8 cellular contexts compared by ENCODE assay signal in the genomic region with DNA sequence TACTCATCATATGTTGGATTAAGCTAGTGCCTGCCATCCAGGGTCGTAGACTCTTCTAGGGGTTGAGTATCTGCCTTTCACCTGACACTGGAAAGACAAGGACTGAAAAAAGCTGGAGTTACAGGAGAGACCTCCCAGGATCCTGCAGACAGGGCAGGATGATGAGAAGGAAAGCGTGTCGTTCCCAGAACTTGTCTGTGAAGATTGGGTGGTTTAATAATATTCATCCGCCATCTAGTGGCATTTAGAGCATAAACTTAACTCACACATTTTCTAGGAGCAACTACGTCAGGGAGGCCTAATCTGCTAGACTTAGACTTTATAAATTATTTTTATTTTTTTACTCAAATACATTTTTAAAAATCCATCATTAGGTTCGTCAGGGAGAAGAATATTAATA. TPM values are rescaled to one million over a fixed set of nuclear protein-coding genes. Genes with fewer than 3 reads are reported as not detected.
DNase-seq lines count a peak whose midpoint lies in the region; TF ChIP-seq lines count a peak whose summit lies in the region.

No MANE protein-coding gene starts in this region.

- H3K27me3 ChIP-seq in effector memory CD4-positive, alpha-beta T cell (replicated peaks; ENCODE audit: control insufficient read depth, insufficient read depth, low read length, poor library complexity, severe bottlenecking) = peaks cover 13% of the 10 kb centered on the region

- H3K4me3 ChIP-seq in AG10803 (ENCODE audit: low read length) (no peak overlapping the region), LNCaP clone FGC (ENCODE audit: low read depth, low read length) (no peak overlapping the region), foreskin fibroblast (ENCODE audit: low read depth in 1 of 2, low read length in 2 of 2) (no peak overlapping the region)
- H3K4me3 ChIP-seq in effector memory CD4-positive, alpha-beta T cell (ENCODE audit: insufficient read depth, low read depth, low read length, poor library complexity, severe bottlenecking) = no peak overlapping the region

- peaks cover 11% of the 10 kb centered on the region for H3K4me1 ChIP-seq in effector memory CD4-positive, alpha-beta T cell (ENCODE audit: control insufficient read depth, insufficient read depth, low read length, poor library complexity, severe bottlenecking)

- H3K27ac ChIP-seq in effector memory CD4-positive, alpha-beta T cell (ENCODE audit: insufficient read depth, low read length, poor library complexity, severe bottlenecking) = no peak overlapping the region

- in situ Hi-C loops in GM13977 (cut with MboI; ENCODE audit: low pct_unique_long_range_greater_than_20kb, low sequenced_read_pairs, unreplicated experiment) = loop anchor here (25.0 kb wide), 1 partner anchor 391 kb away; no protein-coding TSS in a partner anchor

- no peaks in the 10 kb centered on the region for H3K36me3 ChIP-seq in effector memory CD4-positive, alpha-beta T cell (ENCODE audit: control insufficient read depth, insufficient read depth, low read length)

- DNase-seq in AG10803 (ENCODE audit: low read depth) (peak; percentile 71), GM13977 (ENCODE audit: low spot score) (peak; percentile 69), LNCaP clone FGC (ENCODE audit: low read depth) (peak; percentile 39), SW480 (ENCODE audit: low spot score) (peak; percentile 71), foreskin fibroblast (peak; percentile 53 to 78), pulmonary artery endothelial cell (ENCODE audit: low read depth, low spot score) (peak; percentile 13)
- DNase-seq in activated CD4-positive, CD25-positive, alpha-beta regulatory T cell (lab: John Stamatoyannopoulos, UW) = no peak
- DNase-seq in effector memory CD4-positive, alpha-beta T cell = no peak

- no peaks in the 10 kb centered on the region for H3K9me3 ChIP-seq in effector memory CD4-positive, alpha-beta T cell (ENCODE audit: control insufficient read depth, low read length)

- TF ChIP-seq CTCF in AG10803 (conservative IDR thresholded peaks at IDR 0.05; ENCODE audit: low read length) (peak; percentile 66), GM13977 (IDR thresholded peaks at IDR 0.05; ENCODE audit: extremely low read depth, insufficient read depth, missing control alignments) (peak; percentile 63), LNCaP clone FGC (IDR thresholded peaks at IDR 0.05; ENCODE audit: control insufficient read depth, extremely low read depth, insufficient read depth) (peak; percentile 68), foreskin fibroblast (IDR thresholded peaks at IDR 0.05; ENCODE audit: low read depth, low read length) (peak; percentile 30)

RNA-seq across cellular contexts. Expression of a gene that starts 59.6 kb away (rescaled TPM):
- total RNA-seq in pulmonary artery endothelial cell = 0.13 and 0.28 TPM in 2 replicates

Comparison
In these comparisons a context has a peak if more than half of its experiments do, and no peak if none do; other contexts are left out.
1. DNase-seq: peak in AG10803 (single experiment), GM13977 (single experiment), LNCaP clone FGC (single experiment), SW480 (single experiment), foreskin fibroblast (2 of 2) and pulmonary artery endothelial cell (single experiment); none in activated CD4-positive, CD25-positive, alpha-beta regulatory T cell (0 of 4) and effector memory CD4-positive, alpha-beta T cell (0 of 3).
2. Peak in every context shown above with its lines, with median percentiles within 50 percentile points of each other: CTCF ChIP-seq.